In genomic region chr15:95626501-95627361, GRCh38 we compare ENCODE assay signal across 15 cellular contexts.
DNase-seq lines count a peak whose midpoint lies in the region; ATAC-seq and TF ChIP-seq lines count a peak whose summit lies in the region.
"Had no signal": no experiment of that assay in that cellular context is flagged by ENCODE, and none has a peak within 500 bp of the region (broad histone marks: within the 10 kb centered on the region; RNA-seq: fewer than 3 reads in every experiment).

No MANE protein-coding gene starts in this region.

- no peak overlapping the region for H3K4me3 ChIP-seq in lower lobe of right lung
- H3K4me3 ChIP-seq: MG63, SJSA1 had no signal

- no peak overlapping the region for H3K27ac ChIP-seq in lower lobe of right lung
- H3K27ac ChIP-seq: SJSA1 had no signal

- DNase-seq in NCI-H510A (lab: John Stamatoyannopoulos, UW) (peak; percentile 6), NCI-H510A treated with DMSO at 0.1 percent for 48 hours (lab: John Stamatoyannopoulos, UW) (no peak), NCI-H82 treated with DMSO at 0.1 percent for 48 hours (lab: John Stamatoyannopoulos, UW; ENCODE audit: unreplicated experiment) (peak; percentile 25), glutamatergic neuron (peak; percentile 22), retina (peak; percentile 88), lower lobe of right lung (no peak)
- DNase-seq in activated CD4-positive, alpha-beta T cell treated with anti-CD3 and anti-CD28 coated beads for 48 hours, result no peak
- DNase-seq: activated T-cell treated with anti-CD3 and anti-CD28 coated beads, Interleukin-2, amount 50 U/mL, for 24 hours; CD8-positive, alpha-beta memory T cell; erythroblast; kidney; MG63; substantia nigra had no signal

- H3K36me3 ChIP-seq in lower lobe of right lung, result no peaks in the 10 kb centered on the region
- H3K36me3 ChIP-seq: MG63, SJSA1 had no signal

- peak overlapping the region; percentile 74 for H3K27ac Mint-ChIP-seq in glutamatergic neuron (ENCODE audit: unreplicated experiment)
- H3K27ac Mint-ChIP-seq: activated T-cell treated with anti-CD3 and anti-CD28 coated beads, Interleukin-2, amount 50 U/mL, for 24 hours; CD8-positive, alpha-beta memory T cell had no signal

- H3K9me3 Mint-ChIP-seq in glutamatergic neuron (ENCODE audit: unreplicated experiment), result peaks cover 1% of the 10 kb centered on the region

- no peak overlapping the region for H3K4me3 Mint-ChIP-seq in glutamatergic neuron (ENCODE audit: unreplicated experiment)
- H3K4me3 Mint-ChIP-seq: activated T-cell treated with anti-CD3 and anti-CD28 coated beads, Interleukin-2, amount 50 U/mL, for 24 hours; CD8-positive, alpha-beta memory T cell had no signal

- ATAC-seq in lower lobe of right lung, result no peak
- ATAC-seq in GM18858 (IDR thresholded peaks at IDR 0.05; ENCODE audit: unreplicated experiment), result no peak

- H3K36me3 Mint-ChIP-seq in glutamatergic neuron (ENCODE audit: unreplicated experiment), result no peaks in the 10 kb centered on the region

- no peaks in the 10 kb centered on the region for H3K4me1 ChIP-seq in lower lobe of right lung
- H3K4me1 ChIP-seq: SJSA1 had no signal

- peaks cover 5% of the 10 kb centered on the region for H3K9me3 ChIP-seq in lower lobe of right lung

- intact Hi-C loops in lower lobe of right lung (cut with DNase I), result no loop called here

- H3K27me3 Mint-ChIP-seq in glutamatergic neuron (ENCODE audit: unreplicated experiment), result no peaks in the 10 kb centered on the region

- H3K27me3 ChIP-seq in lower lobe of right lung (ENCODE audit: low read depth), result no peaks in the 10 kb centered on the region
- H3K27me3 ChIP-seq: MG63, SJSA1 had no signal

- TF ChIP-seq CTCF in glutamatergic neuron (IDR thresholded peaks at IDR 0.05; ENCODE audit: partially characterized antibody, unreplicated experiment) (no peak), lower lobe of right lung (IDR thresholded peaks at IDR 0.05) (no peak)

- peaks cover 13% of the 10 kb centered on the region for H3K4me1 Mint-ChIP-seq in glutamatergic neuron (ENCODE audit: low read depth, unreplicated experiment)
- H3K4me1 Mint-ChIP-seq: CD8-positive, alpha-beta memory T cell had no signal

Comparison
In these comparisons a context has a peak if more than half of its experiments do, and no peak if none do; other contexts are left out.
1. DNase-seq: peak in NCI-H510A (single experiment), NCI-H82 treated with DMSO at 0.1 percent for 48 hours (single experiment), glutamatergic neuron (single experiment) and retina (single experiment); none in NCI-H510A treated with DMSO at 0.1 percent for 48 hours (single experiment), activated CD4-positive, alpha-beta T cell treated with anti-CD3 and anti-CD28 coated beads for 48 hours (single experiment) and lower lobe of right lung (single experiment).